Comparison of ENCODE assay signal across 39 cellular contexts in genomic region chr2:41959760-41960159, GRCh38.
"Had no signal": no experiment of that assay in that cellular context is flagged by ENCODE, and none has a peak within 500 bp of the region (broad histone marks: within the 10 kb centered on the region; RNA-seq: fewer than 3 reads in every experiment).

No MANE protein-coding gene starts in this region.

- DNase-seq: activated effector memory CD4-positive, alpha-beta T cell treated with anti-CD3 and anti-CD28 coated beads, Interleukin-2, amount 50 U/mL, for 16 hours; activated effector memory CD4-positive, alpha-beta T cell treated with Interleukin-2 at 50 U/mL for 16 hours; activated gamma-delta T cell; activated gamma-delta T cell treated with Interleukin-2 at 50 U/mL for 16 hours; activated naive CD4-positive, alpha-beta T cell; activated naive CD4-positive, alpha-beta T cell treated with anti-CD3 and anti-CD28 coated beads for 36 hours; activated naive CD4-positive, alpha-beta T cell treated with anti-CD3 and anti-CD28 coated beads, Interleukin-2, amount 10 ng/mL, durations not matched to agents 7 days and 5 days; activated naive CD4-positive, alpha-beta T cell treated with anti-CD3 and anti-CD28 coated beads, Interleukin-2, amount 50 U/mL, for 16 hours; activated naive CD4-positive, alpha-beta T cell treated with Interleukin-2 at 50 U/mL for 16 hours; activated naive CD8-positive, alpha-beta T cell treated with anti-CD3 and anti-CD28 coated beads for 36 hours; activated naive CD8-positive, alpha-beta T cell treated with anti-CD3 and anti-CD28 coated beads, Interleukin-2, amount 10 ng/mL, durations not matched to agents 7 days and 5 days; activated naive CD8-positive, alpha-beta T cell treated with anti-CD3 and anti-CD28 coated beads, Interleukin-2, amount 50 U/mL, for 24 hours; activated T-cell treated with anti-CD3 and anti-CD28 coated beads, Interleukin-2, amount 50 U/mL, for 24 hours; activated T-cell treated with anti-CD3 and anti-CD28 coated beads, Interleukin-2, amount 50 U/mL, for 4 hours; activated T-cell treated with anti-CD3 and anti-CD28 coated beads, Interleukin-2, amount 50 U/mL, for 48 hours; activated T-cell treated with anti-CD3 and anti-CD28 coated beads, Interleukin-2, amount 50 U/mL, for 72 hours; adrenal gland; amniotic stem cell; amygdala; anterior cingulate cortex; aorta; body of pancreas; brain microvascular endothelial cell; caudate nucleus; central memory CD4-positive, alpha-beta T cell; cerebellar nuclear complex had no signal

- H3K9me3 ChIP-seq: adrenal gland, ascending aorta, body of pancreas, breast epithelium had no signal

- ATAC-seq: activated naive CD4-positive, alpha-beta T cell treated with anti-CD3 and anti-CD28 coated beads, Interleukin-2, amount 50 U/mL, for 72 hours; activated naive CD8-positive, alpha-beta T cell treated with anti-CD3 and anti-CD28 coated beads, Interleukin-2, amount 50 U/mL, for 24 hours; activated T-cell treated with anti-CD3 and anti-CD28 coated beads, Interleukin-2, amount 50 U/mL, for 4 hours; activated T-cell treated with anti-CD3 and anti-CD28 coated beads, Interleukin-2, amount 50 U/mL, for 72 hours; activated T-helper 17 cell treated with anti-CD3 and anti-CD28 coated beads, Interleukin-2, amount 50 U/mL, for 72 hours; body of pancreas had no signal

- H3K27ac ChIP-seq: adrenal gland, ascending aorta, body of pancreas, brain microvascular endothelial cell, breast epithelium, cardiac muscle cell had no signal

- H3K4me3 ChIP-seq: adrenal gland, ascending aorta, body of pancreas, breast epithelium, cardiac muscle cell had no signal

- H3K4me1 Mint-ChIP-seq: activated naive CD4-positive, alpha-beta T cell treated with anti-CD3 and anti-CD28 coated beads, Interleukin-2, amount 10 ng/mL, durations not matched to agents 7 days and 5 days; activated naive CD4-positive, alpha-beta T cell treated with anti-CD3 and anti-CD28 coated beads, Interleukin-2, amount 50 U/mL, for 24 hours; activated naive CD8-positive, alpha-beta T cell treated with anti-CD3 and anti-CD28 coated beads for 36 hours; activated naive CD8-positive, alpha-beta T cell treated with anti-CD3 and anti-CD28 coated beads, Interleukin-2, amount 10 ng/mL, durations not matched to agents 7 days and 5 days; activated T-helper 17 cell treated with anti-CD3 and anti-CD28 coated beads, Interleukin-2, amount 50 U/mL, for 72 hours; central memory CD8-positive, alpha-beta T cell had no signal

- H3K36me3 Mint-ChIP-seq: activated naive CD4-positive, alpha-beta T cell treated with anti-CD3 and anti-CD28 coated beads, Interleukin-2, amount 10 ng/mL, durations not matched to agents 7 days and 5 days; activated naive CD4-positive, alpha-beta T cell treated with anti-CD3 and anti-CD28 coated beads, Interleukin-2, amount 50 U/mL, for 24 hours; activated naive CD4-positive, alpha-beta T cell treated with anti-CD3 and anti-CD28 coated beads, Interleukin-2, amount 50 U/mL, for 72 hours; activated naive CD8-positive, alpha-beta T cell; activated naive CD8-positive, alpha-beta T cell treated with anti-CD3 and anti-CD28 coated beads for 36 hours; activated naive CD8-positive, alpha-beta T cell treated with anti-CD3 and anti-CD28 coated beads, Interleukin-2, amount 10 ng/mL, durations not matched to agents 7 days and 5 days; brain had no signal

- H3K36me3 ChIP-seq: adrenal gland, ascending aorta, brain microvascular endothelial cell, breast epithelium, cardiac muscle cell had no signal

- H3K9me3 Mint-ChIP-seq: activated naive CD4-positive, alpha-beta T cell treated with anti-CD3 and anti-CD28 coated beads for 36 hours; activated naive CD4-positive, alpha-beta T cell treated with anti-CD3 and anti-CD28 coated beads, Interleukin-2, amount 10 ng/mL, durations not matched to agents 7 days and 5 days; activated naive CD4-positive, alpha-beta T cell treated with anti-CD3 and anti-CD28 coated beads, Interleukin-2, amount 50 U/mL, for 24 hours; activated naive CD4-positive, alpha-beta T cell treated with anti-CD3 and anti-CD28 coated beads, Interleukin-2, amount 50 U/mL, for 72 hours; activated naive CD8-positive, alpha-beta T cell treated with anti-CD3 and anti-CD28 coated beads for 36 hours; activated naive CD8-positive, alpha-beta T cell treated with anti-CD3 and anti-CD28 coated beads, Interleukin-2, amount 10 ng/mL, durations not matched to agents 7 days and 5 days; activated naive CD8-positive, alpha-beta T cell treated with anti-CD3 and anti-CD28 coated beads, Interleukin-2, amount 50 U/mL, for 24 hours; activated T-cell treated with anti-CD3 and anti-CD28 coated beads, Interleukin-2, amount 50 U/mL, for 24 hours; activated T-cell treated with anti-CD3 and anti-CD28 coated beads, Interleukin-2, amount 50 U/mL, for 4 hours; activated T-cell treated with anti-CD3 and anti-CD28 coated beads, Interleukin-2, amount 50 U/mL, for 72 hours; activated T-helper 1 cell treated with anti-CD3 and anti-CD28 coated beads, Interleukin-12 subunit alpha, Interleukin-12 subunit beta, Interleukin-2, Interleukin-4 antibody, amounts not matched to agents 30 ng/mL and 10 ng/mL and 1 ng/mL, durations not matched to agents 14 hours and 24 hours and 36 hours; activated T-helper 17 cell treated with anti-CD3 and anti-CD28 coated beads, Interleukin-2, amount 50 U/mL, for 72 hours; activated T-helper 2 cell treated with anti-CD3 and anti-CD28 coated beads, Interferon-gamma antibody, Interleukin-2, Interleukin-4, amounts not matched to agents 10 μg/mL and 5 μg/mL and 100 μg/mL, durations not matched to agents 14 hours and 24 hours and 36 hours; central memory CD8-positive, alpha-beta T cell had no signal

- FAIRE-seq: astrocyte, bronchial epithelial cell had no signal

- H3K27ac Mint-ChIP-seq: activated naive CD4-positive, alpha-beta T cell treated with anti-CD3 and anti-CD28 coated beads for 36 hours; activated naive CD4-positive, alpha-beta T cell treated with anti-CD3 and anti-CD28 coated beads, Interleukin-2, amount 10 ng/mL, durations not matched to agents 7 days and 5 days; activated naive CD4-positive, alpha-beta T cell treated with anti-CD3 and anti-CD28 coated beads, Interleukin-2, amount 50 U/mL, for 24 hours; activated naive CD4-positive, alpha-beta T cell treated with anti-CD3 and anti-CD28 coated beads, Interleukin-2, amount 50 U/mL, for 72 hours; activated naive CD8-positive, alpha-beta T cell; activated naive CD8-positive, alpha-beta T cell treated with anti-CD3 and anti-CD28 coated beads for 36 hours; activated naive CD8-positive, alpha-beta T cell treated with anti-CD3 and anti-CD28 coated beads, Interleukin-2, amount 10 ng/mL, durations not matched to agents 7 days and 5 days; activated naive CD8-positive, alpha-beta T cell treated with anti-CD3 and anti-CD28 coated beads, Interleukin-2, amount 50 U/mL, for 24 hours; activated T-cell treated with anti-CD3 and anti-CD28 coated beads, Interleukin-2, amount 50 U/mL, for 24 hours; activated T-cell treated with anti-CD3 and anti-CD28 coated beads, Interleukin-2, amount 50 U/mL, for 72 hours; activated T-helper 1 cell treated with anti-CD3 and anti-CD28 coated beads, Interleukin-12 subunit alpha, Interleukin-12 subunit beta, Interleukin-2, Interleukin-4 antibody, amounts not matched to agents 30 ng/mL and 10 ng/mL and 1 ng/mL, durations not matched to agents 14 hours and 24 hours and 36 hours; activated T-helper 17 cell treated with anti-CD3 and anti-CD28 coated beads, Interleukin-2, amount 50 U/mL, for 72 hours; activated T-helper 2 cell treated with anti-CD3 and anti-CD28 coated beads, Interferon-gamma antibody, Interleukin-2, Interleukin-4, amounts not matched to agents 10 μg/mL and 5 μg/mL and 100 μg/mL, durations not matched to agents 14 hours and 24 hours and 36 hours; brain had no signal

- H3K4me3 Mint-ChIP-seq: activated naive CD4-positive, alpha-beta T cell treated with anti-CD3 and anti-CD28 coated beads for 36 hours; activated naive CD4-positive, alpha-beta T cell treated with anti-CD3 and anti-CD28 coated beads, Interleukin-2, amount 10 ng/mL, durations not matched to agents 7 days and 5 days; activated naive CD4-positive, alpha-beta T cell treated with anti-CD3 and anti-CD28 coated beads, Interleukin-2, amount 50 U/mL, for 24 hours; activated naive CD8-positive, alpha-beta T cell; activated naive CD8-positive, alpha-beta T cell treated with anti-CD3 and anti-CD28 coated beads for 36 hours; activated naive CD8-positive, alpha-beta T cell treated with anti-CD3 and anti-CD28 coated beads, Interleukin-2, amount 10 ng/mL, durations not matched to agents 7 days and 5 days; activated naive CD8-positive, alpha-beta T cell treated with anti-CD3 and anti-CD28 coated beads, Interleukin-2, amount 50 U/mL, for 24 hours; activated T-cell treated with anti-CD3 and anti-CD28 coated beads, Interleukin-2, amount 50 U/mL, for 24 hours; activated T-cell treated with anti-CD3 and anti-CD28 coated beads, Interleukin-2, amount 50 U/mL, for 4 hours; activated T-cell treated with anti-CD3 and anti-CD28 coated beads, Interleukin-2, amount 50 U/mL, for 72 hours; activated T-helper 1 cell treated with anti-CD3 and anti-CD28 coated beads, Interleukin-12 subunit alpha, Interleukin-12 subunit beta, Interleukin-2, Interleukin-4 antibody, amounts not matched to agents 30 ng/mL and 10 ng/mL and 1 ng/mL, durations not matched to agents 14 hours and 24 hours and 36 hours; activated T-helper 17 cell treated with anti-CD3 and anti-CD28 coated beads, Interleukin-2, amount 50 U/mL, for 72 hours; brain; central memory CD8-positive, alpha-beta T cell had no signal

- H3K27me3 Mint-ChIP-seq: activated naive CD8-positive, alpha-beta T cell treated with anti-CD3 and anti-CD28 coated beads for 36 hours; activated T-helper 17 cell treated with anti-CD3 and anti-CD28 coated beads, Interleukin-2, amount 50 U/mL, for 72 hours had no signal

- H3K27me3 ChIP-seq: adrenal gland, ascending aorta, body of pancreas, brain microvascular endothelial cell, breast epithelium, cardiac muscle cell had no signal
